Comparison of ENCODE assay signal across 8 cellular contexts in the genomic region with DNA sequence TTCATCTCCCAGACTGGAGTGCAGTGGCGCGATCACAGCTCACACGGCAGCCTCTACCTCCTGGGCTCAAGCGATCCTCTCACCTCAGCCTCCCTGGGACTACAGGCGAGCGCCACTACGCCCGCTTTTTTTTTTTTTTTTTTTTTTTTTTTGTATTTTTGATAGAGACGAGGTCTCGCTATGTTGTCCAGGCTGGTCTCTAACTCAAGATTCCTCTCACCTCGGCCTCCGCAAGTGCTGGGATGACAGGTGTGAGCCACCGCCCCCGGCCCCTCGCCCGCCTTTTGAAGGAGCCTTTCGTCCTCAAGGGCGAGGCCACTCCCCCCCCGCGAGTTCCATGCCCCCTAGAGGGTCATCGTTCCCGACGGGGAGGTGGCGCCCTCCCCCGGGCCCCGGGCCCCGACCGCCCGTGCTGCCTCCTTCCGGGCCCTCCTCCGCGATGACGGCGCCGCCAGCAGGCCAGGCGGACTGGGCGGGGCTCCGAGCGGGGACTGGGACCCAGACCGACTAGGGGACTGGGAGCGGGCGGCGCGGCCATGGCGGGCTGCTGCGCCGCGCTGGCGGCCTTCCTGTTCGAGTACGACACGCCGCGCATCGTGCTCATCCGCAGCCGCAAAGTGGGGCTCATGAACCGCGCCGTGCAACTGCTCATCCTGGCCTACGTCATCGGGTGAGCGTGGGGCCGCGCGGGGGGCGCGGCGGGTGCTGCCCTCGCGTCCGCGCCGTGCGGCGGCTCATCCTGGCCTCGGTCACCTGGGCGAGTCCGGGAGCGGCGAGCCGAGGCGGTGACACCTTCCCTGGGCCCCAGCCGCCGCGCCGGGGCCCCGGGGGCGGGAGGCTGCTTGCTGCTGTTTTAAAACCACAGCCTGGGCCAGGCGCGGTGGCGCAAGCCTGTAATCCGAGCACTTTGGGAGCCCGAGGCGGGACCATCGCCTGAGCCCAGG. TPM values are rescaled to one million over a fixed set of nuclear protein-coding genes. Genes with fewer than 3 reads are reported as not detected.
A peak's percentile ranks its signal among the peaks of the same experiment; 100 is the strongest.
DNase-seq lines count a peak whose midpoint lies in the region; ATAC-seq and TF ChIP-seq lines count a peak whose summit lies in the region.

P2RX4 (plus strand) TSS at position 501 of the 944 bp plus-strand sequence; CDS start at position 537, 36 bp downstream.

- H3K27me3 ChIP-seq in OCI-LY3 (ENCODE audit: low read depth, low read length) = no peaks in the 10 kb centered on the region
- no peaks in the 10 kb centered on the region for H3K27me3 ChIP-seq in mucosa of stomach (ENCODE audit: control insufficient read depth, insufficient read depth, low read length)

- CTCF ChIA-PET in Calu3 (lab: Charles Lee) = no interaction called here

- H3K4me3 ChIP-seq in OCI-LY3 (ENCODE audit: low read length) (peak within 1 kb of the TSS; percentile 86), epithelial cell of proximal tubule (ENCODE audit: low read depth, low read length) (peak within 1 kb of the TSS; percentile 59), mucosa of stomach (ENCODE audit: low read length) (peak within 1 kb of the TSS; percentile 92)

- peaks cover 10% of the 10 kb centered on the region for H3K4me1 Mint-ChIP-seq in Calu3 (ENCODE audit: low read depth, unreplicated experiment)

- peak within 1 kb of the TSS; percentile 67 for H2AFZ ChIP-seq in OCI-LY3 (ENCODE audit: low read depth, low read length)

- no peaks in the 10 kb centered on the region for H3K9me3 Mint-ChIP-seq in Calu3 (ENCODE audit: low read depth, unreplicated experiment)

- intact Hi-C loops in Calu3 (cut with micrococcal nuclease; ENCODE audit: unreplicated experiment) = no loop called here

- H3K36me3 Mint-ChIP-seq in Calu3 (ENCODE audit: insufficient read depth, unreplicated experiment) = peaks cover 16% of the 10 kb centered on the region

- no TSS peak for BruUV-seq in Calu3 (replicated peaks; lab: Mats Ljungman, UMichigan)

- no peaks in the 10 kb centered on the region for H4K20me1 ChIP-seq in OCI-LY3 (ENCODE audit: insufficient read depth, low read length)

- peak within 1 kb of the TSS; percentile 72 for H3K9ac ChIP-seq in OCI-LY3 (ENCODE audit: low read length)
- peak within 1 kb of the TSS; percentile 97 for H3K9ac ChIP-seq in mucosa of stomach (ENCODE audit: low read length)

- H3K4me1 ChIP-seq in OCI-LY3 (ENCODE audit: low read length) (peaks cover 10% of the 10 kb centered on the region), mucosa of stomach (ENCODE audit: control insufficient read depth, insufficient read depth, low read length) (peaks cover 16% of the 10 kb centered on the region)

- H3K79me2 ChIP-seq in OCI-LY3 (ENCODE audit: low read length) = peaks cover 5% of the 10 kb centered on the region

- H3K36me3 ChIP-seq in OCI-LY3 (replicated peaks; ENCODE audit: low read depth, low read length) = no peaks in the 10 kb centered on the region
- no peaks in the 10 kb centered on the region for H3K36me3 ChIP-seq in mucosa of stomach (ENCODE audit: control insufficient read depth, insufficient read depth, low read length)

- H3K9me3 ChIP-seq in OCI-LY3 (ENCODE audit: insufficient read depth, low read length) = no peaks in the 10 kb centered on the region
- no peaks in the 10 kb centered on the region for H3K9me3 ChIP-seq in mucosa of stomach (ENCODE audit: control insufficient read depth, low read length)

- peak within 1 kb of the TSS; percentile 96 for H3K4me2 ChIP-seq in OCI-LY3 (ENCODE audit: low read length)

- peak within 1 kb of the TSS; percentile 73 for H3K4me3 Mint-ChIP-seq in Calu3 (ENCODE audit: low read depth, unreplicated experiment)

- peak within 1 kb of the TSS; percentile 66 for H3K27ac Mint-ChIP-seq in Calu3 (ENCODE audit: unreplicated experiment)

- H3K27me3 Mint-ChIP-seq in Calu3 (ENCODE audit: unreplicated experiment) = no peaks in the 10 kb centered on the region

- peak within 1 kb of the TSS; percentile 10 for H3K27ac ChIP-seq in OCI-LY3 (ENCODE audit: low read length)

- TF ChIP-seq CTCF in Calu3 (IDR thresholded peaks at IDR 0.05; ENCODE audit: unreplicated experiment) (peak; percentile 33), OCI-LY3 (IDR thresholded peaks at IDR 0.05; ENCODE audit: low read depth, low read length) (peak; percentile 69), epithelial cell of proximal tubule (conservative IDR thresholded peaks at IDR 0.05; ENCODE audit: low read depth, low read length) (peak; percentile 28)

- peak; percentile 73 for ATAC-seq in GM21367 (IDR thresholded peaks at IDR 0.05; ENCODE audit: unreplicated experiment)

- peak; percentile 92 for DNase-seq in Calu3
- peak in 72 of 76 experiments; percentile 9 to 88 (median 72) for DNase-seq in HUDEP-2 (lab: John Stamatoyannopoulos, UW; ENCODE audit: unreplicated experiment in 76 of 76)
- peak; percentile 79 for DNase-seq in activated T-cell treated with anti-CD3 and anti-CD28 coated beads for 24 hours (ENCODE audit: low read depth)
- DNase-seq in epithelial cell of proximal tubule (ENCODE audit: low read depth) = no peak
- DNase-seq in stimulated activated CD8-positive, alpha-beta memory T cell treated with anti-CD3 and anti-CD28 coated beads, Interleukin-7, amount 100 ng/mL, for 24 hours (ENCODE audit: low read depth) = peak; percentile 66

RNA-seq across cellular contexts. Expression of gene P2RX4, which starts in this region (rescaled TPM):
- total RNA-seq in Calu3 (2022) (38.7 and 39.5 TPM in 2 replicates), epithelial cell of proximal tubule (32.8 and 62.6 TPM in 2 replicates)
